ENCODE assay signal across 8 cellular contexts in the genomic region with DNA sequence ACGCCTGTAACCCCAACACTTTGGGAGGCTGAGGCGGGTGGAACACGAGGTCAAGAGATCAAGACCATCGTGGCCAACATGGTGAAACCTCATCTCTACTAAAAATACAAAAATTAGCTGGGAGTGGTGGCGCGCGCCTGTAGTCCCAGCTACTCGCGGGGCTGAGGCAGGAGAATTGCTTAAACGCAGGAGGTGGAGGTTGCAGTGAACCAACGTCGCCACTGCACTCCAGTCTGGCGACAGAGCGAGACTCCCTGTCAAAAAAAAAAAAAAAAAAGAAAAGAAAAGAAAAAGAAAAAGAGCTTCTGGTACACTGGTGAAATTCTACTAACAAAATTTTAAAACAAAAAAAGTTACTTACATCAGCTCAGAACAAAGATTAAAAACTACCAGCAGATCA. TPM values are rescaled to one million over a fixed set of nuclear protein-coding genes. Genes with fewer than 3 reads are reported as not detected.
DNase-seq lines count a peak whose midpoint lies in the region; ATAC-seq, FAIRE-seq and TF ChIP-seq lines count a peak whose summit lies in the region.
"Not testable (repeated sequence)": the region's sequence is repeated elsewhere in the genome, so short reads cannot be mapped to it uniquely, and the experiment has no call there.

No MANE protein-coding gene starts in this region.

- not testable (repeated sequence) for H2AFZ ChIP-seq in GM12878 (ENCODE audit: control insufficient read depth, low read depth, low read length)

- TF ChIP-seq EP300 in GM12878 (IDR thresholded peaks at IDR 0.05; ENCODE audit: borderline replicate concordance in 1 of 2, control insufficient read depth in 1 of 2, low read depth in 2 of 2, low read length in 2 of 2), result not testable (repeated sequence)

- RAD21 ChIA-PET in GM12878 (lab: Charles Lee; ENCODE audit: unreplicated experiment), result interaction anchor here (0.7 kb wide), 1 partner anchor 1664 kb away, joined by 3 read pairs; no protein-coding TSS in a partner anchor

- not testable (repeated sequence) for H3K79me2 ChIP-seq in GM12878 (ENCODE audit: control insufficient read depth, insufficient read depth, low read length)

- not testable (repeated sequence) for H3K9me3 Mint-ChIP-seq in CD8-positive, alpha-beta memory T cell; T-helper 1 cell treated with Interleukin-12 subunit alpha and Interleukin-12 subunit beta and Interleukin-4 antibody, amounts not matched to agents 30 μg/mL and 1 μg/mL, for 36 hours

- peak overlapping the region in 3 of 8 donors; percentile 13 to 59 (median 13) for H3K27ac Mint-ChIP-seq in CD8-positive, alpha-beta memory T cell
- peak overlapping the region; percentile 57 for H3K27ac Mint-ChIP-seq in T-helper 1 cell treated with Interleukin-12 subunit alpha and Interleukin-12 subunit beta and Interleukin-4 antibody, amounts not matched to agents 30 μg/mL and 1 μg/mL, for 36 hours

- POLR2A ChIA-PET in CD8-positive, alpha-beta memory T cell (lab: Charles Lee), result not testable (repeated sequence)
- POLR2A ChIA-PET in GM12878 (lab: Charles Lee), result interaction anchor here (0.6 to 0.7 kb wide), 3 partner anchors 298 to 630 kb away, joined by 4 to 5 read pairs (median 4); no protein-coding TSS in a partner anchor

- not testable (repeated sequence) for H3K27me3 ChIP-seq in CD8-positive, alpha-beta memory T cell (ENCODE audit: insufficient read depth, low read length, poor library complexity, severe bottlenecking); GM12878 (replicated peaks in 1 of 2; ENCODE audit: control insufficient read depth in 2 of 2, insufficient read depth in 2 of 2, low read length in 1 of 2); esophagus squamous epithelium; left lung; pancreas; tibial artery

- H3K36me3 ChIP-seq in CD8-positive, alpha-beta memory T cell (ENCODE audit: insufficient read depth, low read length); GM12878 (ENCODE audit: control insufficient read depth in 2 of 2, insufficient read depth in 2 of 2, low read length in 1 of 2); esophagus squamous epithelium; left lung; pancreas; tibial artery: not testable (repeated sequence)

- H3K36me3 Mint-ChIP-seq in CD8-positive, alpha-beta memory T cell; T-helper 1 cell treated with Interleukin-12 subunit alpha and Interleukin-12 subunit beta and Interleukin-4 antibody, amounts not matched to agents 30 μg/mL and 1 μg/mL, for 36 hours (ENCODE audit: low read depth): not testable (repeated sequence)

- in situ Hi-C loops in KBM-7 (cut with MboI; ENCODE audit: low pct_unique_long_range_greater_than_20kb, low sequenced_read_pairs); GM12878 (cut with MboI): not testable (repeated sequence)

- H3K4me3 ChIP-seq in CD8-positive, alpha-beta memory T cell (ENCODE audit: low read length), result not testable (repeated sequence)
- peak overlapping the region; percentile 88; the same call in 1 of the 2 replicates for H3K4me3 ChIP-seq in GM12878
- H3K4me3 ChIP-seq in esophagus squamous epithelium, result peak overlapping the region; percentile 72 to 93 (median 85)
- H3K4me3 ChIP-seq in left lung, result peak overlapping the region; percentile 69 to 70
- H3K4me3 ChIP-seq in pancreas, result peak overlapping the region in 3 of 4 donors; percentile 62 to 86 (median 70)
- H3K4me3 ChIP-seq in tibial artery, result peak overlapping the region; percentile 69 to 79

- not testable (repeated sequence) for BruUV-seq in GM12878 (replicated peaks; lab: Mats Ljungman, UMichigan)

- peak overlapping the region; percentile 3 for H3K27ac ChIP-seq in CD8-positive, alpha-beta memory T cell (ENCODE audit: low read depth, low read length)
- H3K27ac ChIP-seq in GM12878 (ENCODE audit: control insufficient read depth, insufficient read depth), result not testable (repeated sequence)
- peak overlapping the region in 3 of 4 donors; percentile 95 to 99 (median 98) for H3K27ac ChIP-seq in esophagus squamous epithelium
- peak overlapping the region; percentile 98 to 99 for H3K27ac ChIP-seq in left lung
- H3K27ac ChIP-seq in pancreas, result peak overlapping the region in 2 of 4 donors; percentile 96 to 99
- H3K27ac ChIP-seq in tibial artery, result peak overlapping the region; percentile 94

- not testable (repeated sequence) for H3K9me3 ChIP-seq in CD8-positive, alpha-beta memory T cell (ENCODE audit: low read length); GM12878 (replicated peaks; ENCODE audit: control insufficient read depth, insufficient read depth, low read length); esophagus squamous epithelium; left lung; pancreas; tibial artery

- WGBS in GM12878 (ENCODE audit: insufficient coverage, insufficient replicate concordance, low lambda C conversion rate, missing lambda C conversion rate), result 98% methylated on average over 9 of the region's 14 CpGs
- 53 to 59% methylated on average over 14 of the region's 14 CpGs for WGBS in esophagus squamous epithelium, 2 donors
- WGBS in pancreas, 2 donors, result 46 to 47% methylated on average over 14 of the region's 14 CpGs

- SMC1A ChIA-PET in GM12878 (lab: Charles Lee; ENCODE audit: uncharacterized antibody, unreplicated experiment), result not testable (repeated sequence)

- peak overlapping the region; percentile 58; the same call in 1 of the 2 replicates for H3K4me2 ChIP-seq in GM12878 (ENCODE audit: control insufficient read depth, insufficient read depth)

- TF ChIP-seq CTCF in GM12878 (IDR thresholded peaks at IDR 0.05 in 2 of 3, conservative IDR thresholded peaks at IDR 0.05 in 1 of 3; ENCODE audit: control insufficient read depth in 2 of 3, extremely low read depth in 1 of 3, insufficient read depth in 1 of 3, low read depth in 3 of 3, low read length in 3 of 3); left lung (IDR thresholded peaks at IDR 0.05); pancreas (IDR thresholded peaks at IDR 0.05); tibial artery (IDR thresholded peaks at IDR 0.05): not testable (repeated sequence)
- TF ChIP-seq CTCF in esophagus squamous epithelium (IDR thresholded peaks at IDR 0.05), result peak in 1 of 6 experiments; percentile 9

- TF ChIP-seq RAD21 in GM12878 (IDR thresholded peaks at IDR 0.05; ENCODE audit: insufficient read depth, low read depth, low read length), result not testable (repeated sequence)

- H3K4me1 Mint-ChIP-seq in CD8-positive, alpha-beta memory T cell, result peaks cover 18 to 26% (median 18%) of the 10 kb centered on the region in 3 donors
- H3K4me1 Mint-ChIP-seq in T-helper 1 cell treated with Interleukin-12 subunit alpha and Interleukin-12 subunit beta and Interleukin-4 antibody, amounts not matched to agents 30 μg/mL and 1 μg/mL, for 36 hours (ENCODE audit: low read depth), result peaks cover 11% of the 10 kb centered on the region

- peaks cover 54 to 72% of the 10 kb centered on the region in 2 donors for H3K27me3 Mint-ChIP-seq in CD8-positive, alpha-beta memory T cell
- peaks cover 74% of the 10 kb centered on the region for H3K27me3 Mint-ChIP-seq in T-helper 1 cell treated with Interleukin-12 subunit alpha and Interleukin-12 subunit beta and Interleukin-4 antibody, amounts not matched to agents 30 μg/mL and 1 μg/mL, for 36 hours (ENCODE audit: low read depth)

- DNase-seq in CD8-positive, alpha-beta memory T cell; GM12878 (ENCODE audit: low read depth, low spot score); esophagus squamous epithelium (lab: John Stamatoyannopoulos, UW); left lung; tibial artery: not testable (repeated sequence)
- DNase-seq in KBM-7, result peak; percentile 21
- DNase-seq in pancreas, result peak in 2 of 6 donors; percentile 16 to 25

- not testable (repeated sequence) for TF ChIP-seq POLR2A in GM12878 (IDR thresholded peaks at IDR 0.05; ENCODE audit: low read depth, low read length); esophagus squamous epithelium (IDR thresholded peaks at IDR 0.05)

- peak overlapping the region; percentile 69 to 84 (median 81) for H3K4me3 Mint-ChIP-seq in CD8-positive, alpha-beta memory T cell
- H3K4me3 Mint-ChIP-seq in T-helper 1 cell treated with Interleukin-12 subunit alpha and Interleukin-12 subunit beta and Interleukin-4 antibody, amounts not matched to agents 30 μg/mL and 1 μg/mL, for 36 hours, result peak overlapping the region; percentile 64

- not testable (repeated sequence) for FAIRE-seq in GM12878 (lab: Jason Lieb, UNC); pancreas (lab: Jason Lieb, UNC)

- intact Hi-C loops in GM12878 (cut with micrococcal nuclease; ENCODE audit: unreplicated experiment); esophagus squamous epithelium (cut with DNase I); left lung (cut with DNase I); pancreas (cut with DNase I): not testable (repeated sequence)
- intact Hi-C loops in tibial artery (cut with DNase I; ENCODE audit: low total_unique reads), result loop anchor here (5.0 kb wide), 1 partner anchor 49 kb away; the partner anchor contains the start of gene RPL5

- not testable (repeated sequence) for H3K9ac ChIP-seq in GM12878 (ENCODE audit: control insufficient read depth, insufficient read depth, low read length)

- peaks cover 18% of the 10 kb centered on the region for H3K4me1 ChIP-seq in CD8-positive, alpha-beta memory T cell (ENCODE audit: insufficient read depth, low read length)
- H3K4me1 ChIP-seq in GM12878 (ENCODE audit: control insufficient read depth, insufficient read depth, low read length), result not testable (repeated sequence)
- peaks cover 0 to 26% (median 0%) of the 10 kb centered on the region in 3 donors for H3K4me1 ChIP-seq in esophagus squamous epithelium
- H3K4me1 ChIP-seq in left lung, result peaks cover 8 to 41% of the 10 kb centered on the region in 2 donors
- peaks cover 0 to 19% (median 0%) of the 10 kb centered on the region in 3 donors for H3K4me1 ChIP-seq in pancreas
- peaks cover 0 to 49% (median 6%) of the 10 kb centered on the region in 4 donors for H3K4me1 ChIP-seq in tibial artery

- CTCF ChIA-PET in CD8-positive, alpha-beta memory T cell (lab: Charles Lee), result interaction anchor here (0.9 kb wide), 1 partner anchor 297 kb away, joined by 3 read pairs; no protein-coding TSS in a partner anchor
- CTCF ChIA-PET in GM12878 (lab: Yijun Ruan, JAX), result interaction anchor here (0.8 to 1.4 kb wide), 3 partner anchors 34 to 48 kb away, joined by 3 read pairs; partner anchors contain the start of gene RPL5

- not testable (repeated sequence) for ATAC-seq in GM12878, left lung, pancreas

- H4K20me1 ChIP-seq in GM12878 (ENCODE audit: control insufficient read depth, insufficient read depth), result not testable (repeated sequence)

RNA-seq across cellular contexts. Expression of gene EVI5, which starts 1.4 kb away (rescaled TPM):
- 10 to 100 TPM; 27.4 to 27.7 TPM for total RNA-seq in CD8-positive, alpha-beta memory T cell
- polyA plus RNA-seq in CD8-positive, alpha-beta memory T cell, result 0.10 TPM
- 8.1 and 12.4 TPM in 2 replicates for total RNA-seq in GM12878 (2013; cell fraction: nucleolus; rRNA removed)
- total RNA-seq in GM12878 (2014; rRNA removed), result 3.7 and 6.8 TPM in 2 replicates
- total RNA-seq in GM12878 (2014; rRNA removed; fragmentation: Illumina TruSeq; extraction: Trizol), result 2.3 and 3.7 TPM in 2 replicates
- total RNA-seq in GM12878 (2021), result 2.1 and 2.5 TPM in 2 replicates
- 0.63 TPM for polyA plus RNA-seq in GM12878 (2011; ENCODE audit: low read depth)
- polyA plus RNA-seq in GM12878 (2011; rRNA removed), result 1.4 and 2.0 TPM in 2 replicates
- 0.52 and 0.62 TPM in 2 replicates for polyA plus RNA-seq in GM12878 (2011; cell fraction: cytosol; rRNA removed)
- 1.0 and 1.9 TPM in 2 replicates for polyA plus RNA-seq in GM12878 (2011; cell fraction: nucleus; rRNA removed)
- 0.91 and 1.0 TPM in 2 replicates for polyA plus RNA-seq in GM12878 (2012)
- polyA plus RNA-seq in GM12878 (2014; fragmentation: Illumina TruSeq; extraction: Trizol), result 0.78 and 1.3 TPM in 2 replicates
- under 1 TPM; 0.27 to 0.98 TPM for polyA plus RNA-seq in GM12878 (2014; fragmentation: Nextera tagmentation; extraction: Ambion mirVana)
- polyA plus RNA-seq in GM12878 (2014; rRNA removed), result 2.4 and 5.1 TPM in 2 replicates
- polyA plus RNA-seq in GM12878 (2016; fragmentation: Nextera tagmentation; extraction: Ambion mirVana), result 1 to 10 TPM; 1.3 to 2.0 TPM
- polyA minus RNA-seq in GM12878 (2011; rRNA and poly(A)+ RNA removed), result 1.1 and 1.6 TPM in 2 replicates
- polyA minus RNA-seq in GM12878 (2011; cell fraction: cytosol; rRNA and poly(A)+ RNA removed), result 0.94 and 1.9 TPM in 2 replicates
- polyA minus RNA-seq in GM12878 (2011; cell fraction: nucleus; rRNA and poly(A)+ RNA removed), result 4.7 and 8.9 TPM in 2 replicates
- 10 to 100 TPM in 2 of 4 donors, 1 to 10 TPM in 2; 5.1 to 23.7 (median 9.0) TPM for total RNA-seq in esophagus squamous epithelium
- total RNA-seq in left lung, result 10 to 100 TPM; 40.3 to 49.7 TPM
- 10 to 100 TPM; 10.8 to 21.7 (median 14.1) TPM for total RNA-seq in pancreas
- 1 to 10 TPM; 3.3 to 4.4 TPM for polyA plus RNA-seq in pancreas

RNA-seq across cellular contexts. Expression of gene RPL5, which starts 48.3 kb away (rescaled TPM):
- 1,000 to 10,000 TPM; 1,428 to 1,468 TPM for total RNA-seq in CD8-positive, alpha-beta memory T cell
- polyA plus RNA-seq in CD8-positive, alpha-beta memory T cell, result 2,256 TPM
- total RNA-seq in GM12878 (2013; cell fraction: nucleolus; rRNA removed), result 433 and 440 TPM in 2 replicates
- total RNA-seq in GM12878 (2014; rRNA removed) (2,485 and 2,957 TPM in 2 replicates), GM12878 (2014; rRNA removed; fragmentation: Illumina TruSeq; extraction: Trizol) (2,629 and 2,674 TPM in 2 replicates), GM12878 (2021) (1,758 and 1,801 TPM in 2 replicates), esophagus squamous epithelium (1,000 to 10,000 TPM in 3 of 4 donors, 100 to 1,000 TPM in 1; 828 to 2,443 (median 1,463) TPM), left lung (100 to 1,000 TPM; 695 to 747 TPM), pancreas (100 to 1,000 TPM; 595 to 972 (median 752) TPM)
- 3,557 TPM for polyA plus RNA-seq in GM12878 (2011; ENCODE audit: low read depth)
- polyA plus RNA-seq in GM12878 (2011; rRNA removed) (3,432 and 4,044 TPM in 2 replicates), GM12878 (2014; fragmentation: Illumina TruSeq; extraction: Trizol) (2,529 and 2,797 TPM in 2 replicates), GM12878 (2014; fragmentation: Nextera tagmentation; extraction: Ambion mirVana) (1,000 to 10,000 TPM; 5,267 to 6,047 TPM), GM12878 (2014; rRNA removed) (3,008 and 3,188 TPM in 2 replicates), GM12878 (2016; fragmentation: Nextera tagmentation; extraction: Ambion mirVana) (1,000 to 10,000 TPM; 1,685 to 1,729 TPM), pancreas (1,000 to 10,000 TPM; 1,227 to 1,336 TPM)
- 1,956 and 2,029 TPM in 2 replicates for polyA plus RNA-seq in GM12878 (2011; cell fraction: cytosol; rRNA removed)
- polyA plus RNA-seq in GM12878 (2011; cell fraction: nucleus; rRNA removed), result 767 and 919 TPM in 2 replicates
- 3,636 and 5,206 TPM in 2 replicates for polyA plus RNA-seq in GM12878 (2012)
- 1,703 and 1,902 TPM in 2 replicates for polyA minus RNA-seq in GM12878 (2011; rRNA and poly(A)+ RNA removed)
- polyA minus RNA-seq in GM12878 (2011; cell fraction: cytosol; rRNA and poly(A)+ RNA removed), result 454 and 570 TPM in 2 replicates
- polyA minus RNA-seq in GM12878 (2011; cell fraction: nucleus; rRNA and poly(A)+ RNA removed), result 187 and 232 TPM in 2 replicates
